Comparison of ENCODE assay signal across 9 cellular contexts in genomic region chr6:121557146-121557545, GRCh38.
"Had no signal": no experiment of that assay in that cellular context is flagged by ENCODE, and none has a peak within 500 bp of the region (broad histone marks: within the 10 kb centered on the region; RNA-seq: fewer than 3 reads in every experiment).

No MANE protein-coding gene starts in this region.

- H3K36me3 ChIP-seq: HAP-1 had no signal

- H3K27ac ChIP-seq: GM23248 had no signal

- H3K4me3 ChIP-seq: GM23248, GM23338, HAP-1 had no signal

- H2AFZ ChIP-seq: GM23248 had no signal

- H3K9ac ChIP-seq: GM23248 had no signal

- H3K4me1 ChIP-seq: HAP-1 had no signal

- DNase-seq: GM23248, GOT3, H7, H9, HCEC 1CT, HFFc6 had no signal

- ATAC-seq: GM23338, HCT116 had no signal

- H3K4me2 ChIP-seq: GM23338 had no signal

- H3K9me3 ChIP-seq: HAP-1 had no signal
